14 cellular contexts compared by ENCODE assay signal in genomic region chr1:25064465-25065238, GRCh38.
DNase-seq lines count a peak whose midpoint lies in the region; ATAC-seq, FAIRE-seq and TF ChIP-seq lines count a peak whose summit lies in the region.
"Had no signal": no experiment of that assay in that cellular context is flagged by ENCODE, and none has a peak within 500 bp of the region (broad histone marks: within the 10 kb centered on the region; RNA-seq: fewer than 3 reads in every experiment).

No MANE protein-coding gene starts in this region.

- intact Hi-C loops in activated B cell treated with CpG ODN at 0.5 μM for 24 hours (cut with micrococcal nuclease): no loop called here

- H3K27ac Mint-ChIP-seq in activated T-cell treated with anti-CD3 and anti-CD28 coated beads, Interleukin-2, amount 50 U/mL, for 24 hours: peak overlapping the region; percentile 37
- peak overlapping the region; percentile 57 for H3K27ac Mint-ChIP-seq in activated B cell treated with CpG ODN at 0.5 μM for 24 hours
- peak overlapping the region; percentile 92 to 95 for H3K27ac Mint-ChIP-seq in effector memory CD8-positive, alpha-beta T cell
- peak overlapping the region; percentile 81 for H3K27ac Mint-ChIP-seq in stimulated activated effector memory CD8-positive, alpha-beta T cell treated with anti-CD3 and anti-CD28 coated beads, Interleukin-12 subunit alpha, Interleukin-12 subunit beta, amount 100 ng/mL, for 72 hours

- ATAC-seq in activated B cell treated with CpG ODN at 0.5 μM for 24 hours (ENCODE audit: low read depth) (peak; percentile 62), HG03280 (IDR thresholded peaks at IDR 0.05; ENCODE audit: unreplicated experiment) (no peak)
- peak; percentile 65 for ATAC-seq in effector memory CD8-positive, alpha-beta T cell (replicated peaks)
- ATAC-seq in stimulated activated effector memory CD8-positive, alpha-beta T cell treated with anti-CD3 and anti-CD28 coated beads, Interleukin-12 subunit alpha, Interleukin-12 subunit beta, amount 100 ng/mL, for 72 hours: peak; percentile 79

- FAIRE-seq in RCC 7860 (lab: Jason Lieb, UNC): no peak
- FAIRE-seq: H54 had no signal

- TF ChIP-seq CTCF in activated B cell treated with CpG ODN at 0.5 μM for 24 hours (IDR thresholded peaks at IDR 0.05): no peak

- H3K4me1 Mint-ChIP-seq in activated T-cell treated with anti-CD3 and anti-CD28 coated beads, Interleukin-2, amount 50 U/mL, for 24 hours (ENCODE audit: low read depth): peaks cover 30% of the 10 kb centered on the region
- peaks cover 10% of the 10 kb centered on the region for H3K4me1 Mint-ChIP-seq in activated B cell treated with CpG ODN at 0.5 μM for 24 hours
- H3K4me1 Mint-ChIP-seq in effector memory CD8-positive, alpha-beta T cell (ENCODE audit: low read depth in 2 of 2): peaks cover 59 to 65% of the 10 kb centered on the region in 2 donors
- H3K4me1 Mint-ChIP-seq in stimulated activated effector memory CD8-positive, alpha-beta T cell treated with anti-CD3 and anti-CD28 coated beads, Interleukin-12 subunit alpha, Interleukin-12 subunit beta, amount 100 ng/mL, for 72 hours: peaks cover 69% of the 10 kb centered on the region

- CTCF ChIA-PET in activated B cell treated with CpG ODN at 0.5 μM for 24 hours (lab: Charles Lee): no interaction called here

- no peaks in the 10 kb centered on the region for H3K36me3 Mint-ChIP-seq in activated T-cell treated with anti-CD3 and anti-CD28 coated beads, Interleukin-2, amount 50 U/mL, for 24 hours (ENCODE audit: low read depth)
- no peaks in the 10 kb centered on the region for H3K36me3 Mint-ChIP-seq in activated B cell treated with CpG ODN at 0.5 μM for 24 hours (ENCODE audit: low read depth)
- H3K36me3 Mint-ChIP-seq in effector memory CD8-positive, alpha-beta T cell (ENCODE audit: insufficient read depth): peaks cover 28% of the 10 kb centered on the region
- H3K36me3 Mint-ChIP-seq in stimulated activated effector memory CD8-positive, alpha-beta T cell treated with anti-CD3 and anti-CD28 coated beads, Interleukin-12 subunit alpha, Interleukin-12 subunit beta, amount 100 ng/mL, for 72 hours: peaks cover 17% of the 10 kb centered on the region

- POLR2A ChIA-PET in activated B cell treated with CpG ODN at 0.5 μM for 24 hours (lab: Charles Lee): interaction anchor here (0.9 kb wide), 1 partner anchor 134 kb away, joined by 3 read pairs; no protein-coding TSS in a partner anchor

- no peaks in the 10 kb centered on the region for H3K9me3 Mint-ChIP-seq in activated T-cell treated with anti-CD3 and anti-CD28 coated beads, Interleukin-2, amount 50 U/mL, for 24 hours
- H3K9me3 Mint-ChIP-seq in activated B cell treated with CpG ODN at 0.5 μM for 24 hours: no peaks in the 10 kb centered on the region
- no peaks in the 10 kb centered on the region for H3K9me3 Mint-ChIP-seq in effector memory CD8-positive, alpha-beta T cell
- H3K9me3 Mint-ChIP-seq in stimulated activated effector memory CD8-positive, alpha-beta T cell treated with anti-CD3 and anti-CD28 coated beads, Interleukin-12 subunit alpha, Interleukin-12 subunit beta, amount 100 ng/mL, for 72 hours: no peaks in the 10 kb centered on the region
- H3K9me3 Mint-ChIP-seq: neural crest cell had no signal

- DNase-seq in activated T-cell treated with anti-CD3 and anti-CD28 coated beads, Interleukin-2, amount 50 U/mL, for 24 hours: no peak
- DNase-seq in activated T-cell treated with anti-CD3 and anti-CD28 coated beads, Interleukin-2, amount 50 U/mL, for 1 hour: no peak
- DNase-seq in activated B cell treated with CpG ODN at 0.5 μM for 24 hours (no peak), RCC 7860 (ENCODE audit: low spot score) (no peak), cerebellum (ENCODE audit: low spot score) (no peak)
- DNase-seq in effector memory CD8-positive, alpha-beta T cell: peak; percentile 60 to 65 (median 64)
- DNase-seq in stimulated activated effector memory CD8-positive, alpha-beta T cell treated with anti-CD3 and anti-CD28 coated beads, Interleukin-12 subunit alpha, Interleukin-12 subunit beta, amount 100 ng/mL, for 72 hours (ENCODE audit: low spot score in 2 of 2): peak; percentile 25 to 71
- DNase-seq: caudate nucleus, NCI-H226, Peyer's patch, T1000 had no signal

- H3K4me3 Mint-ChIP-seq in activated T-cell treated with anti-CD3 and anti-CD28 coated beads, Interleukin-2, amount 50 U/mL, for 24 hours: no peak overlapping the region
- no peak overlapping the region for H3K4me3 Mint-ChIP-seq in activated B cell treated with CpG ODN at 0.5 μM for 24 hours
- peak overlapping the region; percentile 86 to 93 for H3K4me3 Mint-ChIP-seq in effector memory CD8-positive, alpha-beta T cell
- H3K4me3 Mint-ChIP-seq in stimulated activated effector memory CD8-positive, alpha-beta T cell treated with anti-CD3 and anti-CD28 coated beads, Interleukin-12 subunit alpha, Interleukin-12 subunit beta, amount 100 ng/mL, for 72 hours: peak overlapping the region; percentile 58
- H3K4me3 Mint-ChIP-seq: neural crest cell had no signal

- H3K27me3 Mint-ChIP-seq in activated T-cell treated with anti-CD3 and anti-CD28 coated beads, Interleukin-2, amount 50 U/mL, for 24 hours: no peaks in the 10 kb centered on the region
- no peaks in the 10 kb centered on the region for H3K27me3 Mint-ChIP-seq in activated B cell treated with CpG ODN at 0.5 μM for 24 hours
- no peaks in the 10 kb centered on the region for H3K27me3 Mint-ChIP-seq in effector memory CD8-positive, alpha-beta T cell

Comparison
In these comparisons a context has a peak if more than half of its experiments do, and no peak if none do; other contexts are left out.
1. DNase-seq: peak in effector memory CD8-positive, alpha-beta T cell (3 of 3) and stimulated activated effector memory CD8-positive, alpha-beta T cell treated with anti-CD3 and anti-CD28 coated beads, Interleukin-12 subunit alpha, Interleukin-12 subunit beta, amount 100 ng/mL, for 72 hours (2 of 2); none in activated T-cell treated with anti-CD3 and anti-CD28 coated beads, Interleukin-2, amount 50 U/mL, for 24 hours (single experiment), activated T-cell treated with anti-CD3 and anti-CD28 coated beads, Interleukin-2, amount 50 U/mL, for 1 hour (single experiment), activated B cell treated with CpG ODN at 0.5 μM for 24 hours (single experiment), RCC 7860 (single experiment) and cerebellum (single experiment).
2. H3K27ac Mint-ChIP-seq: peak in every context shown above with its lines; median percentile 94 in effector memory CD8-positive, alpha-beta T cell; 81 in stimulated activated effector memory CD8-positive, alpha-beta T cell treated with anti-CD3 and anti-CD28 coated beads, Interleukin-12 subunit alpha, Interleukin-12 subunit beta, amount 100 ng/mL, for 72 hours; 57 in activated B cell treated with CpG ODN at 0.5 μM for 24 hours; 37 in activated T-cell treated with anti-CD3 and anti-CD28 coated beads, Interleukin-2, amount 50 U/mL, for 24 hours.
3. H3K4me3 Mint-ChIP-seq: peak in effector memory CD8-positive, alpha-beta T cell (2 of 2) and stimulated activated effector memory CD8-positive, alpha-beta T cell treated with anti-CD3 and anti-CD28 coated beads, Interleukin-12 subunit alpha, Interleukin-12 subunit beta, amount 100 ng/mL, for 72 hours (single experiment); none in activated T-cell treated with anti-CD3 and anti-CD28 coated beads, Interleukin-2, amount 50 U/mL, for 24 hours (single experiment) and activated B cell treated with CpG ODN at 0.5 μM for 24 hours (single experiment).